28 cellular contexts compared by ENCODE assay signal in genomic region chr5:43370352-43370751, GRCh38. TPM values are rescaled to one million over a fixed set of nuclear protein-coding genes. Genes with fewer than 3 reads are reported as not detected.
"Had no signal": no experiment of that assay in that cellular context is flagged by ENCODE, and none has a peak within 500 bp of the region (broad histone marks: within the 10 kb centered on the region; RNA-seq: fewer than 3 reads in every experiment).

No MANE protein-coding gene starts in this region.

- FAIRE-seq: islet of Langerhans, kidney, urothelium cell line had no signal

- H3K4me1 ChIP-seq: heart right ventricle, left ventricle myocardium inferior, right atrium auricular region, right lobe of liver, suprapubic skin, tibial artery, upper lobe of right lung had no signal

- H3K9me3 ChIP-seq: left ventricle myocardium inferior, ovary, right atrium auricular region, suprapubic skin, thoracic aorta, upper lobe of right lung had no signal

- ATAC-seq: heart right ventricle; naive thymus-derived CD4-positive, alpha-beta T cell; natural killer cell treated with Interleukin-12 subunit alpha and Interleukin-12 subunit beta and Interleukin-15 and Interleukin-18, amount 100 ng/mL, for 72 hours; right lobe of liver; upper lobe of right lung had no signal

- H3K27me3 Mint-ChIP-seq: progenitor cell of endocrine pancreas; stimulated activated naive CD8-positive, alpha-beta T cell treated with anti-CD3 and anti-CD28 coated beads, Interleukin-15, Interleukin-2, amounts not matched to agents 100 ng/mL and 50 ng/mL, for 24 hours had no signal

- H3K4me1 Mint-ChIP-seq: immature natural killer cell; mesothelial cell of epicardium; naive thymus-derived CD4-positive, alpha-beta T cell had no signal

- DNase-seq: heart right ventricle; hippocampal formation; immature natural killer cell; kidney; left ventricle myocardium inferior; mesendoderm; naive thymus-derived CD4-positive, alpha-beta T cell; ovary; right lobe of liver; stimulated activated CD4-positive, alpha-beta T cell treated with anti-CD3 and anti-CD28 coated beads, Interleukin-12 subunit alpha, Interleukin-12 subunit beta, amount 100 ng/mL, for 4 hours; stimulated activated CD4-positive, alpha-beta T cell treated with anti-CD3 and anti-CD28 coated beads, Interleukin-15, amount 100 ng/mL, for 24 hours; stimulated activated CD4-positive, alpha-beta T cell treated with anti-CD3 and anti-CD28 coated beads, Interleukin-2, amount 100 ng/mL, for 24 hours; stimulated activated CD4-positive, alpha-beta T cell treated with anti-CD3 and anti-CD28 coated beads, Interleukin-4, amount 100 ng/mL, for 1 hour; stimulated activated naive CD4-positive, alpha-beta T cell; tibial artery; trophoblast cell; upper lobe of right lung had no signal

- H3K27me3 ChIP-seq: ovary, right atrium auricular region, right lobe of liver, suprapubic skin, tibial artery, upper lobe of right lung had no signal

- H3K4me3 ChIP-seq: heart right ventricle, left ventricle myocardium inferior, lung, ovary, right atrium auricular region, right lobe of liver, suprapubic skin, thoracic aorta, tibial artery, upper lobe of right lung had no signal

- H3K27ac Mint-ChIP-seq: immature natural killer cell; mesothelial cell of epicardium; naive thymus-derived CD4-positive, alpha-beta T cell; natural killer cell treated with Interleukin-12 subunit alpha and Interleukin-12 subunit beta and Interleukin-15 and Interleukin-18, amount 100 ng/mL, for 72 hours; progenitor cell of endocrine pancreas; stimulated activated naive CD8-positive, alpha-beta T cell treated with anti-CD3 and anti-CD28 coated beads, Interleukin-15, Interleukin-2, amounts not matched to agents 100 ng/mL and 50 ng/mL, for 24 hours had no signal

- H3K27ac ChIP-seq: heart right ventricle, left ventricle myocardium inferior, ovary, right atrium auricular region, right lobe of liver, suprapubic skin, thoracic aorta, tibial artery, upper lobe of right lung had no signal

- H3K9me3 Mint-ChIP-seq: immature natural killer cell; natural killer cell treated with Interleukin-12 subunit alpha and Interleukin-12 subunit beta and Interleukin-15 and Interleukin-18, amount 100 ng/mL, for 72 hours had no signal

- H3K36me3 Mint-ChIP-seq: mesothelial cell of epicardium had no signal

- H3K4me3 Mint-ChIP-seq: immature natural killer cell; mesothelial cell of epicardium; naive thymus-derived CD4-positive, alpha-beta T cell; natural killer cell treated with Interleukin-12 subunit alpha and Interleukin-12 subunit beta and Interleukin-15 and Interleukin-18, amount 100 ng/mL, for 72 hours; stimulated activated naive CD8-positive, alpha-beta T cell treated with anti-CD3 and anti-CD28 coated beads, Interleukin-15, Interleukin-2, amounts not matched to agents 100 ng/mL and 50 ng/mL, for 24 hours had no signal

- H3K36me3 ChIP-seq: heart right ventricle, left ventricle myocardium inferior, ovary, right atrium auricular region, right lobe of liver, suprapubic skin, thoracic aorta, tibial artery, upper lobe of right lung had no signal

RNA-seq across cellular contexts. Expression of gene CCL28, which starts 41.8 kb away (rescaled TPM):
- total RNA-seq: mesothelial cell of epicardium, progenitor cell of endocrine pancreas had no signal
- polyA plus RNA-seq: neural cell had no signal
